Comparison of ENCODE assay signal across 9 cellular contexts in the genomic region with DNA sequence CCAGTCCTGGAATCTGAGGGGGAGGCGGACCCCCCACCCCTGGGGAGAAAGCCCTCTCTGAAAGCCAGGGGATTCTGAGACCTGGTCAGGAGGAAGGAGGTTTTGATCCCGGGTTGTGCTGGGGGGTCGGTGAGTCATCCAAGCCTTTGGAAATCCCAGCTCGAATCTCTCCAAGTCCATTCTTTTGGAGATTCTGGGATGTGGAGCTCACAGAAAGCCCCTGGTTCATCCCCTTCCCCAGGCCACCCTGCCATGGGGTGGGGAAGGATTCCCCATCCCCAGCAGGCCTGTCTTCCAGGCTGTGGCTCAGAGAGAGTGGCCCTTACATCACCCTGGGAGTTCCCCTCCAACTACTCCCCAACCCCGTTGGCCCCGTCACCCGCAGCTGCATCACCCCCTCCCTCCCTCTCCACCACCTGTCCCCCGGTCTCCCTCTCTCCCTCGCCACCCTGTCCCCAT. TPM values are rescaled to one million over a fixed set of nuclear protein-coding genes. Genes with fewer than 3 reads are reported as not detected.
DNase-seq lines count a peak whose midpoint lies in the region; ATAC-seq and TF ChIP-seq lines count a peak whose summit lies in the region.
"Had no signal": no experiment of that assay in that cellular context is flagged by ENCODE, and none has a peak within 500 bp of the region (broad histone marks: within the 10 kb centered on the region; RNA-seq: fewer than 3 reads in every experiment).

No MANE protein-coding gene starts in this region.

- CTCF ChIA-PET in activated CD8-positive, alpha-beta T cell treated with anti-CD3 and anti-CD28 coated beads for 36 hours (lab: Charles Lee) = no interaction called here
- CTCF ChIA-PET in activated CD8-positive, alpha-beta T cell treated with anti-CD3 and anti-CD28 coated beads, Interleukin-2, amount 10 ng/mL, durations not matched to agents 7 days and 5 days (lab: Charles Lee) = no interaction called here

- H3K4me1 ChIP-seq in HUES6 (ENCODE audit: control insufficient read depth, insufficient read depth, low read length) (peaks cover 60% of the 10 kb centered on the region), subcutaneous abdominal adipose tissue (ENCODE audit: control insufficient read depth in 5 of 5, insufficient read depth in 5 of 5, low read length in 5 of 5) (peaks cover 4 to 59% (median 56%) of the 10 kb centered on the region in 5 donors)

- H3K27ac ChIP-seq in HUES6 (ENCODE audit: low read depth, low read length) (peak overlapping the region; percentile 10; the same call in 1 of the 2 replicates), subcutaneous abdominal adipose tissue (ENCODE audit: low read depth, low read length) (peak overlapping the region; percentile 57)

- H3K9ac ChIP-seq in HUES6 (ENCODE audit: low read length) (peak overlapping the region; percentile 32), subcutaneous abdominal adipose tissue (ENCODE audit: low read length in 5 of 5) (peak overlapping the region in 1 of 5 donors; percentile 62)

- H3K36me3 ChIP-seq in HUES6 (ENCODE audit: control insufficient read depth, insufficient read depth, low read length) (no peaks in the 10 kb centered on the region), subcutaneous abdominal adipose tissue (ENCODE audit: control insufficient read depth in 5 of 5, insufficient read depth in 5 of 5, low read length in 5 of 5) (no peaks in the 10 kb centered on the region)

- no peak for TF ChIP-seq CTCF in activated CD8-positive, alpha-beta T cell treated with anti-CD3 and anti-CD28 coated beads for 36 hours (IDR thresholded peaks at IDR 0.05)

- H3K4me3 Mint-ChIP-seq in activated CD8-positive, alpha-beta T cell treated with anti-CD3 and anti-CD28 coated beads for 36 hours = no peak overlapping the region
- H3K4me3 Mint-ChIP-seq in activated CD8-positive, alpha-beta T cell treated with anti-CD3 and anti-CD28 coated beads, Interleukin-2, amount 10 ng/mL, durations not matched to agents 7 days and 5 days = no peak overlapping the region
- H3K4me3 Mint-ChIP-seq: IgD-negative memory B cell had no signal

- H3K27me3 ChIP-seq in HUES6 (ENCODE audit: control insufficient read depth, insufficient read depth, low read length) = peaks cover 24% of the 10 kb centered on the region
- H3K27me3 ChIP-seq in subcutaneous abdominal adipose tissue (ENCODE audit: control insufficient read depth in 5 of 5, insufficient read depth in 4 of 5, low read length in 5 of 5) = peaks cover 6 to 8% (median 8%) of the 10 kb centered on the region in 5 donors

- H3K27me3 Mint-ChIP-seq in activated CD8-positive, alpha-beta T cell treated with anti-CD3 and anti-CD28 coated beads for 36 hours = peaks cover 9% of the 10 kb centered on the region
- H3K27me3 Mint-ChIP-seq in activated CD8-positive, alpha-beta T cell treated with anti-CD3 and anti-CD28 coated beads, Interleukin-2, amount 10 ng/mL, durations not matched to agents 7 days and 5 days (ENCODE audit: low read depth) = peaks cover 10% of the 10 kb centered on the region

- POLR2A ChIA-PET in activated CD8-positive, alpha-beta T cell treated with anti-CD3 and anti-CD28 coated beads for 36 hours (lab: Charles Lee) = no interaction called here
- POLR2A ChIA-PET in activated CD8-positive, alpha-beta T cell treated with anti-CD3 and anti-CD28 coated beads, Interleukin-2, amount 10 ng/mL, durations not matched to agents 7 days and 5 days (lab: Charles Lee) = no interaction called here

- no peaks in the 10 kb centered on the region for H3K9me3 Mint-ChIP-seq in activated CD8-positive, alpha-beta T cell treated with anti-CD3 and anti-CD28 coated beads for 36 hours
- H3K9me3 Mint-ChIP-seq in activated CD8-positive, alpha-beta T cell treated with anti-CD3 and anti-CD28 coated beads, Interleukin-2, amount 10 ng/mL, durations not matched to agents 7 days and 5 days (ENCODE audit: insufficient read depth) = no peaks in the 10 kb centered on the region
- H3K9me3 Mint-ChIP-seq: IgD-negative memory B cell had no signal

- H3K9me3 ChIP-seq in HUES6 (ENCODE audit: control insufficient read depth, insufficient read depth, low read depth, low read length) (no peaks in the 10 kb centered on the region), subcutaneous abdominal adipose tissue (ENCODE audit: control insufficient read depth in 5 of 5, low read length in 5 of 5) (no peaks in the 10 kb centered on the region)

- intact Hi-C loops in activated CD8-positive, alpha-beta T cell treated with anti-CD3 and anti-CD28 coated beads for 36 hours (cut with micrococcal nuclease) = loop anchor here (10.0 kb wide), 1 partner anchor 186 kb away; no protein-coding TSS in a partner anchor

- H3K36me3 Mint-ChIP-seq in activated CD8-positive, alpha-beta T cell treated with anti-CD3 and anti-CD28 coated beads for 36 hours (ENCODE audit: low read depth) = no peaks in the 10 kb centered on the region
- H3K36me3 Mint-ChIP-seq in activated CD8-positive, alpha-beta T cell treated with anti-CD3 and anti-CD28 coated beads, Interleukin-2, amount 10 ng/mL, durations not matched to agents 7 days and 5 days (ENCODE audit: low read depth) = no peaks in the 10 kb centered on the region
- H3K36me3 Mint-ChIP-seq: IgD-negative memory B cell had no signal

- peak overlapping the region; percentile 26; the same call in 1 of the 2 replicates for H3K4me3 ChIP-seq in HUES6 (ENCODE audit: low read depth, low read length)
- no peak overlapping the region for H3K4me3 ChIP-seq in subcutaneous abdominal adipose tissue (ENCODE audit: low read depth in 1 of 5, low read length in 5 of 5)

- ATAC-seq in activated CD8-positive, alpha-beta T cell treated with anti-CD3 and anti-CD28 coated beads for 36 hours = peak; percentile 77
- no peak for ATAC-seq in activated CD8-positive, alpha-beta T cell treated with anti-CD3 and anti-CD28 coated beads, Interleukin-2, amount 10 ng/mL, durations not matched to agents 7 days and 5 days
- ATAC-seq in HG03045 (IDR thresholded peaks at IDR 0.05; ENCODE audit: unreplicated experiment) = no peak
- no peak for ATAC-seq in HG02623 (IDR thresholded peaks at IDR 0.05; ENCODE audit: unreplicated experiment)

- peak overlapping the region; percentile 38 for H3K27ac Mint-ChIP-seq in activated CD8-positive, alpha-beta T cell treated with anti-CD3 and anti-CD28 coated beads for 36 hours
- H3K27ac Mint-ChIP-seq in activated CD8-positive, alpha-beta T cell treated with anti-CD3 and anti-CD28 coated beads, Interleukin-2, amount 10 ng/mL, durations not matched to agents 7 days and 5 days = no peak overlapping the region
- H3K27ac Mint-ChIP-seq: IgD-negative memory B cell had no signal

- DNase-seq in activated CD8-positive, alpha-beta T cell treated with anti-CD3 and anti-CD28 coated beads for 36 hours = peak; percentile 72
- DNase-seq in activated CD8-positive, alpha-beta T cell treated with anti-CD3 and anti-CD28 coated beads, Interleukin-2, amount 10 ng/mL, durations not matched to agents 7 days and 5 days = no peak
- DNase-seq in astrocyte of the hippocampus (ENCODE audit: low read depth, low spot score) = peak; percentile 50
- no peak for DNase-seq in DMS53 treated with DMSO at 0.1 percent for 48 hours (lab: John Stamatoyannopoulos, UW; ENCODE audit: unreplicated experiment)

- H3K4me1 Mint-ChIP-seq in activated CD8-positive, alpha-beta T cell treated with anti-CD3 and anti-CD28 coated beads for 36 hours (ENCODE audit: low read depth) = peaks cover 6% of the 10 kb centered on the region
- H3K4me1 Mint-ChIP-seq in activated CD8-positive, alpha-beta T cell treated with anti-CD3 and anti-CD28 coated beads, Interleukin-2, amount 10 ng/mL, durations not matched to agents 7 days and 5 days (ENCODE audit: low read depth) = peaks cover 4% of the 10 kb centered on the region

RNA-seq across cellular contexts. Expression of a gene that starts 14.3 kb away (rescaled TPM):
- not detected for total RNA-seq in activated CD8-positive, alpha-beta T cell treated with anti-CD3 and anti-CD28 coated beads for 36 hours
- not detected for total RNA-seq in activated CD8-positive, alpha-beta T cell treated with anti-CD3 and anti-CD28 coated beads, Interleukin-2, amount 10 ng/mL, durations not matched to agents 7 days and 5 days

RNA-seq across cellular contexts. Expression of a gene that starts 14.5 kb away (rescaled TPM):
- total RNA-seq in activated CD8-positive, alpha-beta T cell treated with anti-CD3 and anti-CD28 coated beads for 36 hours = 1 to 10 TPM; 1.1 to 1.2 TPM
- under 1 TPM; 0.23 to 0.71 TPM for total RNA-seq in activated CD8-positive, alpha-beta T cell treated with anti-CD3 and anti-CD28 coated beads, Interleukin-2, amount 10 ng/mL, durations not matched to agents 7 days and 5 days

RNA-seq across cellular contexts. Expression of a gene that starts 24.8 kb away (rescaled TPM):
- not detected for total RNA-seq in activated CD8-positive, alpha-beta T cell treated with anti-CD3 and anti-CD28 coated beads for 36 hours
- total RNA-seq in activated CD8-positive, alpha-beta T cell treated with anti-CD3 and anti-CD28 coated beads, Interleukin-2, amount 10 ng/mL, durations not matched to agents 7 days and 5 days = not detected

RNA-seq across cellular contexts. Expression of a gene that starts 51.4 kb away (rescaled TPM):
- total RNA-seq in activated CD8-positive, alpha-beta T cell treated with anti-CD3 and anti-CD28 coated beads for 36 hours = under 1 TPM; 0.72 to 0.96 TPM
- under 1 TPM; 0.13 to 0.16 TPM for total RNA-seq in activated CD8-positive, alpha-beta T cell treated with anti-CD3 and anti-CD28 coated beads, Interleukin-2, amount 10 ng/mL, durations not matched to agents 7 days and 5 days

Comparison
In these comparisons a context has a peak if more than half of its experiments do, and no peak if none do; other contexts are left out.
1. DNase-seq: peak in activated CD8-positive, alpha-beta T cell treated with anti-CD3 and anti-CD28 coated beads for 36 hours (single experiment) and astrocyte of the hippocampus (single experiment); none in activated CD8-positive, alpha-beta T cell treated with anti-CD3 and anti-CD28 coated beads, Interleukin-2, amount 10 ng/mL, durations not matched to agents 7 days and 5 days (single experiment) and DMS53 treated with DMSO at 0.1 percent for 48 hours (single experiment).